2 cellular contexts compared by ENCODE assay signal in genomic region chr22:39097098-39098020, GRCh38.
TF ChIP-seq lines count a peak whose summit lies in the region.

TSS of gene APOBEC3H (plus strand) at chr22:39097244. CDS start at chr22:39100279, 3,035 bp downstream.

TF ChIP-seq in SK-N-SH, 30 proteins besides CTCF, POLR2A, EP300 and RAD21 (continued from another document):
- TF ChIP-seq REST (IDR thresholded peaks at IDR 0.05; ENCODE audit: low read depth, low read length) (no peak), NRF1 (IDR thresholded peaks at IDR 0.05; ENCODE audit: low read depth, low read length) (no peak)

TF ChIP-seq in SK-N-SH treated with all-trans-retinoic acid at 6 μM for 48 hours, 23 proteins besides CTCF, POLR2A, EP300 and RAD21 (continued from another document):
- TF ChIP-seq POU6F1 (CRISPR knock-in tag; IDR thresholded peaks at IDR 0.05; ENCODE audit: borderline replicate concordance, low read depth): no peak
